Comparison of ENCODE assay signal across 8 cellular contexts in genomic region chr2:37318401-37318800, GRCh38. TPM values are rescaled to one million over a fixed set of nuclear protein-coding genes. Genes with fewer than 3 reads are reported as not detected.
DNase-seq lines count a peak whose midpoint lies in the region; ATAC-seq and TF ChIP-seq lines count a peak whose summit lies in the region.

No MANE protein-coding gene starts in this region.

- H3K4me3 ChIP-seq in AG10803 (ENCODE audit: low read length) (no peak overlapping the region), H7 (ENCODE audit: insufficient read depth, low read depth, low read length) (no peak overlapping the region)

- DNase-seq in AG10803 (ENCODE audit: low read depth): peak; percentile 69
- peak; percentile 40 for DNase-seq in fibroblast of gingiva (ENCODE audit: low read depth)
- no peak for DNase-seq in germinal center (ENCODE audit: low spot score)
- DNase-seq in activated CD4-positive, alpha-beta T cell treated with anti-CD3 and anti-CD28 coated beads for 4 hours: no peak
- DNase-seq in HT-29 (ENCODE audit: low spot score): no peak
- no peak for DNase-seq in H7

- no peak for TF ChIP-seq CTCF in AG10803 (conservative IDR thresholded peaks at IDR 0.05; ENCODE audit: low read length)

- ATAC-seq in GM19397 (IDR thresholded peaks at IDR 0.05; ENCODE audit: unreplicated experiment) (peak; percentile 71), HG03378 (IDR thresholded peaks at IDR 0.05; ENCODE audit: unreplicated experiment) (peak; percentile 58)

- H3K36me3 ChIP-seq in H7 (replicated peaks; ENCODE audit: control insufficient read depth, insufficient read depth, low read length): no peaks in the 10 kb centered on the region

- H3K27me3 ChIP-seq in H7 (ENCODE audit: control insufficient read depth, insufficient read depth, low read length): no peaks in the 10 kb centered on the region

RNA-seq across cellular contexts. Expression of gene PRKD3, which starts 6.2 kb away (rescaled TPM):
- 14.0 and 17.2 TPM in 2 replicates for total RNA-seq in HT-29 (2014; rRNA removed; shearing (Covaris generic))
- 65.8 and 69.7 TPM in 2 replicates for total RNA-seq in H7 (2014; rRNA removed; shearing (Covaris generic))

RNA-seq across cellular contexts. Expression of gene QPCT, which starts 26.0 kb away (rescaled TPM):
- total RNA-seq in HT-29 (2014; rRNA removed; shearing (Covaris generic)): 54.2 and 54.3 TPM in 2 replicates
- 0.90 and 1.1 TPM in 2 replicates for total RNA-seq in H7 (2014; rRNA removed; shearing (Covaris generic))

Comparison
In these comparisons a context has a peak if more than half of its experiments do, and no peak if none do; other contexts are left out.
1. DNase-seq: peak in AG10803 (single experiment) and fibroblast of gingiva (single experiment); none in germinal center (single experiment), activated CD4-positive, alpha-beta T cell treated with anti-CD3 and anti-CD28 coated beads for 4 hours (0 of 2), HT-29 (single experiment) and H7 (single experiment).
2. RNA of gene QPCT, which starts 26.0 kb away (total RNA-seq): 54.2 to 54.3 TPM in HT-29; 0.90 to 1.1 TPM in H7; every median in the first group is over 10 times any median in the second.